Comparison of ENCODE assay signal across 18 cellular contexts in genomic region chr1:38025233-38025632, GRCh38. TPM values are rescaled to one million over a fixed set of nuclear protein-coding genes. Genes with fewer than 3 reads are reported as not detected.
A peak's percentile ranks its signal among the peaks of the same experiment; 100 is the strongest.
DNase-seq lines count a peak whose midpoint lies in the region; ATAC-seq and TF ChIP-seq lines count a peak whose summit lies in the region.
"Had no signal": no experiment of that assay in that cellular context is flagged by ENCODE, and none has a peak within 500 bp of the region (broad histone marks: within the 10 kb centered on the region; RNA-seq: fewer than 3 reads in every experiment).

No MANE protein-coding gene starts in this region.

- H3K27ac ChIP-seq in BLaER1 (peak overlapping the region; percentile 30; the same call in 1 of the 2 replicates), esophagus (ENCODE audit: low read depth in 2 of 2, low read length in 1 of 2) (peak overlapping the region; percentile 81 to 90), skeletal muscle tissue (ENCODE audit: low read depth, low read length) (peak overlapping the region; percentile 6), transverse colon (no peak overlapping the region)

- H3K4me1 Mint-ChIP-seq in WTC11 = peaks cover 42% of the 10 kb centered on the region

- intact Hi-C loops in transverse colon (cut with DNase I; ENCODE audit: low total_unique reads) = no loop called here

- ATAC-seq in WTC11 (no peak), GM18520 (IDR thresholded peaks at IDR 0.05; ENCODE audit: unreplicated experiment) (no peak)
- ATAC-seq: PC-3, Right ventricle myocardium inferior had no signal

- POLR2A ChIA-PET in WTC11 (lab: Charles Lee) = no interaction called here

- in situ Hi-C loops in transverse colon (cut with MboI; ENCODE audit: low pct_ligation_motif_present in 1 of 4, low pct_unique_long_range_greater_than_20kb in 1 of 4, low sequenced_read_pairs in 3 of 4) = loop anchor here in 2 of 4 donors (10.0 to 25.0 kb wide), 2 partner anchors 810 to 812 kb away; no protein-coding TSS in a partner anchor

- peaks cover 46% of the 10 kb centered on the region for H3K36me3 Mint-ChIP-seq in WTC11

- H3K36me3 ChIP-seq in BLaER1 (peaks cover 69% of the 10 kb centered on the region), esophagus (ENCODE audit: control insufficient read depth in 2 of 2, insufficient read depth in 2 of 2, low read length in 1 of 2) (peaks cover 6 to 8% of the 10 kb centered on the region in 2 donors), skeletal muscle tissue (ENCODE audit: control insufficient read depth in 3 of 3, insufficient read depth in 3 of 3, low read length in 3 of 3) (peaks cover 28 to 38% (median 37%) of the 10 kb centered on the region in 3 donors), transverse colon (peaks cover 0 to 48% (median 19%) of the 10 kb centered on the region in 4 donors)

- peak overlapping the region; percentile 13; the same call in 1 of the 2 replicates for H3K27ac Mint-ChIP-seq in WTC11
- H3K27ac Mint-ChIP-seq: CD4-positive, alpha-beta memory T cell had no signal

- TF ChIP-seq CTCF in WTC11 (IDR thresholded peaks at IDR 0.05) (no peak), transverse colon (IDR thresholded peaks at IDR 0.05) (no peak)

- H3K4me2 ChIP-seq in BLaER1 = no peak overlapping the region

- H3K27me3 Mint-ChIP-seq in WTC11 (ENCODE audit: low read depth) = no peaks in the 10 kb centered on the region
- H3K27me3 Mint-ChIP-seq: CD4-positive, alpha-beta memory T cell had no signal

- H3K4me3 Mint-ChIP-seq in WTC11 = no peak overlapping the region
- H3K4me3 Mint-ChIP-seq: CD4-positive, alpha-beta memory T cell had no signal

- CTCF ChIA-PET in WTC11 (lab: Charles Lee) = interaction anchor here (2.0 to 6.7 kb wide), 2 partner anchors 17 to 47 kb away, joined by 9 to 79 read pairs; no protein-coding TSS in a partner anchor

- H3K27me3 ChIP-seq in BLaER1 = no peaks in the 10 kb centered on the region
- H3K27me3 ChIP-seq in esophagus (ENCODE audit: control insufficient read depth in 1 of 2, insufficient read depth in 2 of 2, low read length in 2 of 2) = no peaks in the 10 kb centered on the region
- no peaks in the 10 kb centered on the region for H3K27me3 ChIP-seq in skeletal muscle tissue (ENCODE audit: control insufficient read depth in 3 of 3, insufficient read depth in 3 of 3, low read length in 3 of 3)
- H3K27me3 ChIP-seq in transverse colon = peaks cover 8% of the 10 kb centered on the region

- no peaks in the 10 kb centered on the region for H3K9me3 ChIP-seq in BLaER1
- H3K9me3 ChIP-seq in esophagus (ENCODE audit: control insufficient read depth in 2 of 2, insufficient read depth in 1 of 2, low read depth in 1 of 2, low read length in 1 of 2) = no peaks in the 10 kb centered on the region
- no peaks in the 10 kb centered on the region for H3K9me3 ChIP-seq in skeletal muscle tissue (ENCODE audit: control insufficient read depth in 3 of 3, low read length in 3 of 3)
- no peaks in the 10 kb centered on the region for H3K9me3 ChIP-seq in transverse colon

- WGBS in esophagus, 2 donors = 62 to 73% methylated on average over 2 of the region's 2 CpGs
- 89 to 100% methylated on average over 2 of the region's 2 CpGs for WGBS in transverse colon (ENCODE audit: low coverage in 1 of 2), 2 donors

- no peaks in the 10 kb centered on the region for H3K9me3 Mint-ChIP-seq in WTC11
- H3K9me3 Mint-ChIP-seq: CD4-positive, alpha-beta memory T cell had no signal

- H3K9ac ChIP-seq in BLaER1 = peak overlapping the region; percentile 40; the same call in 1 of the 2 replicates
- H3K9ac ChIP-seq in skeletal muscle tissue (ENCODE audit: low read depth in 1 of 3, low read length in 3 of 3) = peak overlapping the region in 1 of 3 donors; percentile 68

- no peak for TF ChIP-seq POLR2A in transverse colon (IDR thresholded peaks at IDR 0.05)

- H3K4me3 ChIP-seq in BLaER1 = no peak overlapping the region
- no peak overlapping the region for H3K4me3 ChIP-seq in esophagus (ENCODE audit: low read depth in 1 of 2, low read length in 2 of 2)
- H3K4me3 ChIP-seq in skeletal muscle tissue (ENCODE audit: low read length in 3 of 3) = peak overlapping the region in 1 of 3 donors; percentile 41
- H3K4me3 ChIP-seq in transverse colon = no peak overlapping the region

- peaks cover 25% of the 10 kb centered on the region for H4K20me1 ChIP-seq in BLaER1

- H3K4me1 ChIP-seq in BLaER1 (peaks cover 41% of the 10 kb centered on the region), esophagus (ENCODE audit: control insufficient read depth in 2 of 2, insufficient read depth in 2 of 2, low read length in 1 of 2) (peaks cover 8 to 23% of the 10 kb centered on the region in 2 donors), skeletal muscle tissue (ENCODE audit: control insufficient read depth in 3 of 3, insufficient read depth in 3 of 3, low read length in 3 of 3) (peaks cover 68 to 91% (median 85%) of the 10 kb centered on the region in 3 donors), transverse colon (peaks cover 10 to 16% (median 14%) of the 10 kb centered on the region in 4 donors)

- DNase-seq in WTC11 (ENCODE audit: low spot score) (no peak), transverse colon (no peak), GOT3 (lab: John Stamatoyannopoulos, UW) (no peak)
- DNase-seq: ACHN; CD4-positive, alpha-beta memory T cell; DND-41; GDM1; MM.1S; NCI-H1105 treated with DMSO at 0.1 percent for 48 hours; NCI-H187; NCI-H69; NK-92 treated with Interleukin-12 subunit alpha and Interleukin-12 subunit beta, amount 100 ng/mL, for 24 hours; PC-3 had no signal

- TF ChIP-seq EP300 in transverse colon (IDR thresholded peaks at IDR 0.05; ENCODE audit: low read depth) = no peak

TF ChIP-seq in WTC11, 78 proteins besides CTCF, POLR2A, EP300 and RAD21 (continues in another document):
- TF ChIP-seq IRF2 (CRISPR knock-in tag; IDR thresholded peaks at IDR 0.05; ENCODE audit: borderline replicate concordance, low read depth) (no peak), MXD4 (CRISPR knock-in tag; IDR thresholded peaks at IDR 0.05; ENCODE audit: borderline replicate concordance) (no peak), ZNF263 (CRISPR knock-in tag; IDR thresholded peaks at IDR 0.05; ENCODE audit: low read depth) (no peak), ZNF317 (CRISPR knock-in tag; IDR thresholded peaks at IDR 0.05; ENCODE audit: borderline replicate concordance, low read depth) (no peak), TP53 (CRISPR knock-in tag; IDR thresholded peaks at IDR 0.05) (no peak), ZNF121 (CRISPR knock-in tag; IDR thresholded peaks at IDR 0.05) (no peak), ETV6 (CRISPR knock-in tag; IDR thresholded peaks at IDR 0.05) (no peak), GTF2I (CRISPR knock-in tag; conservative IDR thresholded peaks at IDR 0.05) (no peak), HMGXB4 (CRISPR knock-in tag; IDR thresholded peaks at IDR 0.05) (no peak), FOXP4 (CRISPR knock-in tag; IDR thresholded peaks at IDR 0.05) (no peak), MAX (CRISPR knock-in tag; IDR thresholded peaks at IDR 0.05) (no peak), ZNF396 (CRISPR knock-in tag; IDR thresholded peaks at IDR 0.05; ENCODE audit: borderline replicate concordance) (no peak)

RNA-seq across cellular contexts. Expression of gene UTP11, which starts 12.7 kb away (rescaled TPM):
- total RNA-seq in WTC11 (2021) (41.3 to 42.6 TPM (median 42.2 TPM) in 3 replicates), skeletal muscle tissue (61.1 TPM), transverse colon (10 to 100 TPM in 2 of 4 donors, 1 to 10 TPM in 2; 3.2 to 22.2 (median 15.3) TPM)
- polyA plus RNA-seq in esophagus = 10 to 100 TPM; 16.3 to 32.0 TPM

RNA-seq across cellular contexts. Expression of gene FHL3, which starts 19.9 kb away (rescaled TPM):
- total RNA-seq in WTC11 (2021) = 28.1 to 34.4 TPM (median 28.1 TPM) in 3 replicates
- polyA plus RNA-seq in esophagus = 10 to 100 TPM in 1 of 2 donors, 1 to 10 TPM in 1; 8.3 to 13.7 TPM
- 58.5 TPM for total RNA-seq in skeletal muscle tissue
- 10 to 100 TPM in 3 of 4 donors, 1 to 10 TPM in 1; 3.0 to 19.1 (median 12.2) TPM for total RNA-seq in transverse colon

RNA-seq across cellular contexts. Expression of gene POU3F1, which starts 21.4 kb away (rescaled TPM):
- 18.9 to 22.4 TPM (median 20.9 TPM) in 3 replicates for total RNA-seq in WTC11 (2021)
- polyA plus RNA-seq in esophagus = 1 to 10 TPM in 1 of 2 donors, under 1 TPM in 1; 0.22 to 1.4 TPM
- 0.52 TPM for total RNA-seq in skeletal muscle tissue
- not detected for total RNA-seq in transverse colon
- total RNA-seq: PC-3 had no signal

RNA-seq across cellular contexts. Expression of gene SF3A3, which starts 35.4 kb away (rescaled TPM):
- total RNA-seq in WTC11 (2021) (96.5 to 126 TPM (median 96.5 TPM) in 3 replicates), skeletal muscle tissue (53.2 TPM), transverse colon (10 to 100 TPM; 17.7 to 55.0 (median 39.5) TPM)
- polyA plus RNA-seq in esophagus = 10 to 100 TPM; 10.6 to 21.4 TPM

Comparison
In these comparisons a context has a peak if more than half of its experiments do, and no peak if none do; other contexts are left out.
1. H3K27ac ChIP-seq: peak in BLaER1 (single experiment), esophagus (2 of 2) and skeletal muscle tissue (single experiment); none in transverse colon (0 of 4).
2. RNA of gene POU3F1, which starts 21.4 kb away (total RNA-seq): 18.9 to 22.4 TPM in WTC11; 0.52 TPM in skeletal muscle tissue (single experiment) and not detected in transverse colon; every median in the first group is over 10 times any median in the second.